Comparison of ENCODE assay signal across 23 cellular contexts in genomic region chr4:165336743-165337142, GRCh38. TPM values are rescaled to one million over a fixed set of nuclear protein-coding genes. Genes with fewer than 3 reads are reported as not detected.
"Had no signal": no experiment of that assay in that cellular context is flagged by ENCODE, and none has a peak within 500 bp of the region (broad histone marks: within the 10 kb centered on the region; RNA-seq: fewer than 3 reads in every experiment).

No MANE protein-coding gene starts in this region.

- DNase-seq: activated CD4-positive, alpha-beta T cell treated with anti-CD3 and anti-CD28 coated beads, Interleukin-2, amount 10 ng/mL, durations not matched to agents 7 days and 5 days; activated CD8-positive, alpha-beta memory T cell treated with anti-CD3 and anti-CD28 coated beads, Interleukin-2, amount 10 ng/mL, durations not matched to agents 7 days and 5 days; activated CD8-positive, alpha-beta T cell treated with anti-CD3 and anti-CD28 coated beads for 36 hours; activated naive CD4-positive, alpha-beta T cell treated with anti-CD3 and anti-CD28 coated beads, Interleukin-2, amount 50 U/mL, for 16 hours; activated naive CD8-positive, alpha-beta T cell treated with anti-CD3 and anti-CD28 coated beads, Interleukin-2, amount 50 U/mL, for 24 hours; activated T-cell treated with anti-CD3 and anti-CD28 coated beads for 4 hours; body of pancreas; central memory CD4-positive, alpha-beta T cell; effector memory CD8-positive, alpha-beta T cell; gastrocnemius medialis; hypothalamus; retina; SK-N-SH; spleen; stimulated activated CD4-positive, alpha-beta T cell treated with anti-CD3 and anti-CD28 coated beads, Interleukin-4, amount 100 ng/mL, for 24 hours; stimulated activated naive CD4-positive, alpha-beta T cell treated with Interleukin-2 at 50 U/mL for 16 hours; upper lobe of left lung had no signal

- FAIRE-seq: colon, endothelial cell of umbilical vein had no signal

- H3K27me3 Mint-ChIP-seq: activated CD4-positive, alpha-beta T cell treated with anti-CD3 and anti-CD28 coated beads, Interleukin-2, amount 10 ng/mL, durations not matched to agents 7 days and 5 days; activated CD8-positive, alpha-beta memory T cell treated with anti-CD3 and anti-CD28 coated beads, Interleukin-2, amount 10 ng/mL, durations not matched to agents 7 days and 5 days; activated CD8-positive, alpha-beta T cell treated with anti-CD3 and anti-CD28 coated beads for 36 hours; activated naive CD8-positive, alpha-beta T cell treated with anti-CD3 and anti-CD28 coated beads, Interleukin-2, amount 50 U/mL, for 24 hours; effector memory CD8-positive, alpha-beta T cell; progenitor cell of endocrine pancreas had no signal

- H3K27ac Mint-ChIP-seq: activated CD4-positive, alpha-beta T cell treated with anti-CD3 and anti-CD28 coated beads, Interleukin-2, amount 10 ng/mL, durations not matched to agents 7 days and 5 days; activated CD8-positive, alpha-beta memory T cell treated with anti-CD3 and anti-CD28 coated beads, Interleukin-2, amount 10 ng/mL, durations not matched to agents 7 days and 5 days; effector memory CD8-positive, alpha-beta T cell had no signal

- H3K4me2 ChIP-seq: SK-N-SH had no signal

- H3K9ac ChIP-seq: SK-N-SH had no signal

- H3K4me3 Mint-ChIP-seq: activated CD4-positive, alpha-beta T cell treated with anti-CD3 and anti-CD28 coated beads, Interleukin-2, amount 10 ng/mL, durations not matched to agents 7 days and 5 days; activated CD8-positive, alpha-beta memory T cell treated with anti-CD3 and anti-CD28 coated beads, Interleukin-2, amount 10 ng/mL, durations not matched to agents 7 days and 5 days; activated CD8-positive, alpha-beta T cell treated with anti-CD3 and anti-CD28 coated beads for 36 hours; activated naive CD8-positive, alpha-beta T cell treated with anti-CD3 and anti-CD28 coated beads, Interleukin-2, amount 50 U/mL, for 24 hours; effector memory CD8-positive, alpha-beta T cell; nephron had no signal

- H3K27ac ChIP-seq: body of pancreas, gastrocnemius medialis, spleen, upper lobe of left lung had no signal

- H3K4me1 ChIP-seq: gastrocnemius medialis had no signal

- H3K4me3 ChIP-seq: body of pancreas, gastrocnemius medialis, spleen, upper lobe of left lung had no signal

- H3K9me3 ChIP-seq: body of pancreas, gastrocnemius medialis, SK-N-SH, spleen, upper lobe of left lung had no signal

- H3K27me3 ChIP-seq: body of pancreas, gastrocnemius medialis, spleen, upper lobe of left lung had no signal

- H3K9me3 Mint-ChIP-seq: activated CD4-positive, alpha-beta T cell treated with anti-CD3 and anti-CD28 coated beads, Interleukin-2, amount 10 ng/mL, durations not matched to agents 7 days and 5 days; activated CD8-positive, alpha-beta T cell treated with anti-CD3 and anti-CD28 coated beads for 36 hours; activated naive CD8-positive, alpha-beta T cell treated with anti-CD3 and anti-CD28 coated beads, Interleukin-2, amount 50 U/mL, for 24 hours; effector memory CD8-positive, alpha-beta T cell; nephron had no signal

- ATAC-seq: activated CD4-positive, CD25-positive, alpha-beta regulatory T cell treated with anti-CD3 and anti-CD28 coated beads, Interleukin-2, amount 50 U/mL, for 24 hours; activated CD8-positive, alpha-beta memory T cell treated with anti-CD3 and anti-CD28 coated beads, Interleukin-2, amount 10 ng/mL, durations not matched to agents 7 days and 5 days; activated CD8-positive, alpha-beta T cell treated with anti-CD3 and anti-CD28 coated beads for 36 hours; activated naive CD8-positive, alpha-beta T cell treated with anti-CD3 and anti-CD28 coated beads, Interleukin-2, amount 50 U/mL, for 24 hours; body of pancreas; effector memory CD8-positive, alpha-beta T cell; esophagus mucosa; gastrocnemius medialis had no signal

RNA-seq across cellular contexts. Expression of gene CPE, which starts 42.1 kb away (rescaled TPM):
- total RNA-seq: activated CD4-positive, alpha-beta T cell treated with anti-CD3 and anti-CD28 coated beads, Interleukin-2, amount 10 ng/mL, durations not matched to agents 7 days and 5 days; activated CD8-positive, alpha-beta memory T cell treated with anti-CD3 and anti-CD28 coated beads, Interleukin-2, amount 10 ng/mL, durations not matched to agents 7 days and 5 days; activated CD8-positive, alpha-beta T cell treated with anti-CD3 and anti-CD28 coated beads for 36 hours had no signal
